ENCODE assay signal across 7 cellular contexts in the genomic region with DNA sequence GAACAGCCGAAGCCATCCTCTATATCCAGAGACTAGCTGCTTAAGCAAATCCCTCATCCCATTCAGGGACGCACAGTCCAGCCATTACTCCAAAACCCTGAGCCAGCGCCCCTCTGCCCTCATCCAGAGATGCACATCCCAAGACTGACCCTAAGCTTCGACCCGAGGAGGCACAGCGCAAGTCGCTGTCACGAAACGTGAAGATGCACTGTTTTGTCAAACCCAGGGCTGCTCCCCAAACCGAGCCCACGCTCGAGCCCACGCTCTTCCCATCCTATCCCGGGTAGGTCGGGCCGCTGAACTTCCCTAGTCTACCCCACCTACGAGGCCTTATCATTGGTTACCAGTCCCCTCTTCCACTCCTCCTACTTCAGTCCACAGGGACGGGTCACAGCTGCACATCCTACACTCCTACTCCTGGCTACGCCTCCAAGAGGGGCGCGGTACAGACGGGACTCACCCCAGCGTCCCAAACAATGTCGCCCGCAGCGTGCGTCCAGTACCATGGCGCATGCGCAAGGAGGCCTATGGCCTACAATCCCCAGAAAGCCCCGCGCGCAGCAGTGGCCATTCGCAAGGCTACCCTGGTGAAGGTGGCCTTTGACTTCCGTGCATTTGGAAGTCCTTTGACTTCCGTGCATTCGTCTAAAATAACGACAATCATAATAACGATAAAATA. TPM values are rescaled to one million over a fixed set of nuclear protein-coding genes. Genes with fewer than 3 reads are reported as not detected.
DNase-seq lines count a peak whose midpoint lies in the region; ATAC-seq and TF ChIP-seq lines count a peak whose summit lies in the region.

Gene ZNF285, minus strand, starts transcription at position 501 of the 679 bp plus-strand sequence. CDS start 4,395 bp downstream, outside the sequence.

- ATAC-seq in GM21723 (IDR thresholded peaks at IDR 0.05; ENCODE audit: unreplicated experiment): peak; percentile 55
- ATAC-seq in left colon: peak; percentile 100
- ATAC-seq in GM19328 (IDR thresholded peaks at IDR 0.05; ENCODE audit: unreplicated experiment): no peak

- intact Hi-C loops in left colon (cut with DNase I, micrococcal nuclease): no loop called here

- DNase-seq in choroid plexus epithelial cell (ENCODE audit: low read depth) (peak; percentile 96), left colon (peak; percentile 92 to 94), NCI-H526 treated with DMSO at 0.1 percent for 48 hours (lab: John Stamatoyannopoulos, UW) (no peak)
- peak; percentile 25 to 44 for DNase-seq in stimulated activated CD4-positive, alpha-beta T cell treated with anti-CD3 and anti-CD28 coated beads, Interleukin-1b, Interleukin-23, amount 100 ng/mL, for 1 hour (ENCODE audit: low read depth in 2 of 2)

- H3K4me3 ChIP-seq in WI38 (ENCODE audit: low read depth, low read length) (peak within 1 kb of the TSS; percentile 65), choroid plexus epithelial cell (ENCODE audit: low read depth, low read length) (peak within 1 kb of the TSS; percentile 78)

- no peak for TF ChIP-seq CTCF in WI38 (IDR thresholded peaks at IDR 0.05; ENCODE audit: low read depth, low read length)
- no peak for TF ChIP-seq CTCF in choroid plexus epithelial cell (conservative IDR thresholded peaks at IDR 0.05; ENCODE audit: low read depth, low read length)

RNA-seq across cellular contexts. Expression of gene ZNF285, which starts in this region (rescaled TPM):
- total RNA-seq in left colon: 1 to 10 TPM in 1 of 2 donors, under 1 TPM in 1; 0.92 to 1.8 TPM
